In genomic region chr2:11363868-11364564, GRCh38 we compare ENCODE assay signal across 1 cellular context.
TF ChIP-seq lines count a peak whose summit lies in the region.

No MANE protein-coding gene starts in this region.

TF ChIP-seq in HepG2, 621 proteins besides CTCF, POLR2A, EP300 and RAD21 (continues in another document):
- TF ChIP-seq RBM22 (optimal IDR thresholded peaks at IDR 0.05; ENCODE audit: low read length) (peak; percentile 79), ZNF782 (CRISPR knock-in tag; IDR thresholded peaks at IDR 0.05; ENCODE audit: borderline replicate concordance) (0 out of 2 replicates have a peak, but pooled peaks have one; percentile 10), MEIS2 (CRISPR knock-in tag; IDR thresholded peaks at IDR 0.05) (no peak), NR2F1 (CRISPR knock-in tag; IDR thresholded peaks at IDR 0.05) (no peak), ZNF567 (CRISPR knock-in tag; IDR thresholded peaks at IDR 0.05; ENCODE audit: borderline replicate concordance) (0 out of 2 replicates have a peak, but pooled peaks have one; percentile 14), ZNF546 (CRISPR knock-in tag; conservative IDR thresholded peaks at IDR 0.05) (no peak), ZNF562 (CRISPR knock-in tag; IDR thresholded peaks at IDR 0.05; ENCODE audit: borderline replicate concordance) (no peak), GTF3A (CRISPR knock-in tag; conservative IDR thresholded peaks at IDR 0.05) (no peak), BORCS8-MEF2B (CRISPR knock-in tag; IDR thresholded peaks at IDR 0.05) (0 out of 2 replicates have a peak, but pooled peaks have one; percentile 55), ZNF207 (IDR thresholded peaks at IDR 0.05; ENCODE audit: borderline replicate concordance) (no peak), ZFP37 (CRISPR knock-in tag; IDR thresholded peaks at IDR 0.05; ENCODE audit: borderline replicate concordance) (0 out of 2 replicates have a peak, but pooled peaks have one; percentile 52), KDM5B (CRISPR knock-in tag; IDR thresholded peaks at IDR 0.05; ENCODE audit: borderline replicate concordance) (0 out of 2 replicates have a peak, but pooled peaks have one; percentile 2), CEBPZ (IDR thresholded peaks at IDR 0.05; ENCODE audit: low read length) (no peak), THAP11 (CRISPR knock-in tag; IDR thresholded peaks at IDR 0.05) (0 out of 2 replicates have a peak, but pooled peaks have one; percentile 5), POGZ (CRISPR knock-in tag; IDR thresholded peaks at IDR 0.05) (0 out of 2 replicates have a peak, but pooled peaks have one; percentile 15), ZNF281 (CRISPR knock-in tag; IDR thresholded peaks at IDR 0.05; ENCODE audit: borderline replicate concordance) (no peak), ZNF652 (CRISPR knock-in tag; IDR thresholded peaks at IDR 0.05; ENCODE audit: borderline replicate concordance, low read depth) (0 out of 2 replicates have a peak, but pooled peaks have one; percentile 10), EZH2 (conservative IDR thresholded peaks at IDR 0.05; ENCODE audit: low read depth, low read length) (no peak), ZNF362 (CRISPR knock-in tag; IDR thresholded peaks at IDR 0.05; ENCODE audit: borderline replicate concordance) (peak; percentile 89), GATAD2A (CRISPR knock-in tag; IDR thresholded peaks at IDR 0.05) (no peak), ZNF800 (CRISPR knock-in tag; IDR thresholded peaks at IDR 0.05) (no peak), ADNP (CRISPR knock-in tag; IDR thresholded peaks at IDR 0.05) (no peak), TCF7 (IDR thresholded peaks at IDR 0.05; ENCODE audit: low read depth) (0 out of 2 replicates have a peak, but pooled peaks have one; percentile 9), BRD4 (CRISPR knock-in tag; IDR thresholded peaks at IDR 0.05) (peak; percentile 74; the same call in 1 of the 2 replicates), CREM (IDR thresholded peaks at IDR 0.05) (0 out of 2 replicates have a peak, but pooled peaks have one; percentile 5), CREM (CRISPR knock-in tag; IDR thresholded peaks at IDR 0.05) (no peak), NBN (conservative IDR thresholded peaks at IDR 0.05) (no peak), MED1 (CRISPR knock-in tag; IDR thresholded peaks at IDR 0.05) (peak; percentile 21), ZSCAN31 (CRISPR knock-in tag; IDR thresholded peaks at IDR 0.05; ENCODE audit: low read depth) (0 out of 2 replicates have a peak, but pooled peaks have one; percentile 26), GABPB1 (CRISPR knock-in tag; IDR thresholded peaks at IDR 0.05) (0 out of 2 replicates have a peak, but pooled peaks have one; percentile 11), HMG20B (CRISPR knock-in tag; conservative IDR thresholded peaks at IDR 0.05) (0 out of 2 replicates have a peak, but pooled peaks have one; percentile 20), JUN (CRISPR knock-in tag; IDR thresholded peaks at IDR 0.05) (no peak), ZNF768 (CRISPR knock-in tag; IDR thresholded peaks at IDR 0.05) (no peak), ZBTB38 (CRISPR knock-in tag; IDR thresholded peaks at IDR 0.05) (peak; percentile 47; the same call in 1 of the 2 replicates), ZNF44 (CRISPR knock-in tag; IDR thresholded peaks at IDR 0.05) (0 out of 2 replicates have a peak, but pooled peaks have one; percentile 9), MTF2 (CRISPR knock-in tag; IDR thresholded peaks at IDR 0.05; ENCODE audit: borderline replicate concordance) (0 out of 2 replicates have a peak, but pooled peaks have one; percentile 40), ZNF746 (CRISPR knock-in tag; IDR thresholded peaks at IDR 0.05) (no peak), RXRA (CRISPR knock-in tag; IDR thresholded peaks at IDR 0.05) (peak; percentile 52; the same call in 1 of the 2 replicates), ZFX (CRISPR knock-in tag; IDR thresholded peaks at IDR 0.05; ENCODE audit: low read depth) (peak; percentile 41), ZIK1 (CRISPR knock-in tag; IDR thresholded peaks at IDR 0.05; ENCODE audit: borderline replicate concordance, low read depth) (0 out of 2 replicates have a peak, but pooled peaks have one; percentile 41), ZNF713 (CRISPR knock-in tag; IDR thresholded peaks at IDR 0.05) (no peak), ZNF792 (CRISPR knock-in tag; IDR thresholded peaks at IDR 0.05) (0 out of 2 replicates have a peak, but pooled peaks have one; percentile 56)
- TF ChIP-seq, protein P1, sequence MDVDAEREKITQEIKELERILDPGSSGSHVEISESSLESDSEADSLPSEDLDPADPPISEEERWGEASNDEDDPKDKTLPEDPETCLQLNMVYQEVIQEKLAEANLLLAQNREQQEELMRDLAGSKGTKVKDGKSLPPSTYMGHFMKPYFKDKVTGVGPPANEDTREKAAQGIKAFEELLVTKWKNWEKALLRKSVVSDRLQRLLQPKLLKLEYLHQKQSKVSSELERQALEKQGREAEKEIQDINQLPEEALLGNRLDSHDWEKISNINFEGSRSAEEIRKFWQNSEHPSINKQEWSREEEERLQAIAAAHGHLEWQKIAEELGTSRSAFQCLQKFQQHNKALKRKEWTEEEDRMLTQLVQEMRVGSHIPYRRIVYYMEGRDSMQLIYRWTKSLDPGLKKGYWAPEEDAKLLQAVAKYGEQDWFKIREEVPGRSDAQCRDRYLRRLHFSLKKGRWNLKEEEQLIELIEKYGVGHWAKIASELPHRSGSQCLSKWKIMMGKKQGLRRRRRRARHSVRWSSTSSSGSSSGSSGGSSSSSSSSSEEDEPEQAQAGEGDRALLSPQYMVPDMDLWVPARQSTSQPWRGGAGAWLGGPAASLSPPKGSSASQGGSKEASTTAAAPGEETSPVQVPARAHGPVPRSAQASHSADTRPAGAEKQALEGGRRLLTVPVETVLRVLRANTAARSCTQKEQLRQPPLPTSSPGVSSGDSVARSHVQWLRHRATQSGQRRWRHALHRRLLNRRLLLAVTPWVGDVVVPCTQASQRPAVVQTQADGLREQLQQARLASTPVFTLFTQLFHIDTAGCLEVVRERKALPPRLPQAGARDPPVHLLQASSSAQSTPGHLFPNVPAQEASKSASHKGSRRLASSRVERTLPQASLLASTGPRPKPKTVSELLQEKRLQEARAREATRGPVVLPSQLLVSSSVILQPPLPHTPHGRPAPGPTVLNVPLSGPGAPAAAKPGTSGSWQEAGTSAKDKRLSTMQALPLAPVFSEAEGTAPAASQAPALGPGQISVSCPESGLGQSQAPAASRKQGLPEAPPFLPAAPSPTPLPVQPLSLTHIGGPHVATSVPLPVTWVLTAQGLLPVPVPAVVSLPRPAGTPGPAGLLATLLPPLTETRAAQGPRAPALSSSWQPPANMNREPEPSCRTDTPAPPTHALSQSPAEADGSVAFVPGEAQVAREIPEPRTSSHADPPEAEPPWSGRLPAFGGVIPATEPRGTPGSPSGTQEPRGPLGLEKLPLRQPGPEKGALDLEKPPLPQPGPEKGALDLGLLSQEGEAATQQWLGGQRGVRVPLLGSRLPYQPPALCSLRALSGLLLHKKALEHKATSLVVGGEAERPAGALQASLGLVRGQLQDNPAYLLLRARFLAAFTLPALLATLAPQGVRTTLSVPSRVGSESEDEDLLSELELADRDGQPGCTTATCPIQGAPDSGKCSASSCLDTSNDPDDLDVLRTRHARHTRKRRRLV (CRISPR knock-in tag; IDR thresholded peaks at IDR 0.05) = no peak
- TF ChIP-seq, protein P2, sequence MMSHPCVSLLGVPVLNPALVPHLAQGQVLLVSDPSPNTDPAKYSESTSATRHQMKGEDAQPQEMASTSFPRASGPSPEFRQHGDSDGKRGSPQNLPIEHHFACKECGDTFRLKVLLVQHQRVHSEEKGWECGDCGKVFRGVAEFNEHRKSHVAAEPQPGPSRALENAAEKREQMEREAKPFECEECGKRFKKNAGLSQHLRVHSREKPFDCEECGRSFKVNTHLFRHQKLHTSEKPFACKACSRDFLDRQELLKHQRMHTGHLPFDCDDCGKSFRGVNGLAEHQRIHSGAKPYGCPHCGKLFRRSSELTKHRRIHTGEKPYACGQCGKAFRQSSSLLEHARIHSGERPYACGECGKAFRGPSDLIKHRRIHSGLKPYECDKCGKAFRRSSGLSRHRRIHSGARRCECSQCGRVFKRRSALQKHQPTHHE (CRISPR knock-in tag; IDR thresholded peaks at IDR 0.05; ENCODE audit: borderline replicate concordance) = 0 out of 2 replicates have a peak, but pooled peaks have one; percentile 10
- TF ChIP-seq, protein P3, sequence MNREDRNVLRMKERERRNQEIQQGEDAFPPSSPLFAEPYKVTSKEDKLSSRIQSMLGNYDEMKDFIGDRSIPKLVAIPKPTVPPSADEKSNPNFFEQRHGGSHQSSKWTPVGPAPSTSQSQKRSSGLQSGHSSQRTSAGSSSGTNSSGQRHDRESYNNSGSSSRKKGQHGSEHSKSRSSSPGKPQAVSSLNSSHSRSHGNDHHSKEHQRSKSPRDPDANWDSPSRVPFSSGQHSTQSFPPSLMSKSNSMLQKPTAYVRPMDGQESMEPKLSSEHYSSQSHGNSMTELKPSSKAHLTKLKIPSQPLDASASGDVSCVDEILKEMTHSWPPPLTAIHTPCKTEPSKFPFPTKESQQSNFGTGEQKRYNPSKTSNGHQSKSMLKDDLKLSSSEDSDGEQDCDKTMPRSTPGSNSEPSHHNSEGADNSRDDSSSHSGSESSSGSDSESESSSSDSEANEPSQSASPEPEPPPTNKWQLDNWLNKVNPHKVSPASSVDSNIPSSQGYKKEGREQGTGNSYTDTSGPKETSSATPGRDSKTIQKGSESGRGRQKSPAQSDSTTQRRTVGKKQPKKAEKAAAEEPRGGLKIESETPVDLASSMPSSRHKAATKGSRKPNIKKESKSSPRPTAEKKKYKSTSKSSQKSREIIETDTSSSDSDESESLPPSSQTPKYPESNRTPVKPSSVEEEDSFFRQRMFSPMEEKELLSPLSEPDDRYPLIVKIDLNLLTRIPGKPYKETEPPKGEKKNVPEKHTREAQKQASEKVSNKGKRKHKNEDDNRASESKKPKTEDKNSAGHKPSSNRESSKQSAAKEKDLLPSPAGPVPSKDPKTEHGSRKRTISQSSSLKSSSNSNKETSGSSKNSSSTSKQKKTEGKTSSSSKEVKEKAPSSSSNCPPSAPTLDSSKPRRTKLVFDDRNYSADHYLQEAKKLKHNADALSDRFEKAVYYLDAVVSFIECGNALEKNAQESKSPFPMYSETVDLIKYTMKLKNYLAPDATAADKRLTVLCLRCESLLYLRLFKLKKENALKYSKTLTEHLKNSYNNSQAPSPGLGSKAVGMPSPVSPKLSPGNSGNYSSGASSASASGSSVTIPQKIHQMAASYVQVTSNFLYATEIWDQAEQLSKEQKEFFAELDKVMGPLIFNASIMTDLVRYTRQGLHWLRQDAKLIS (CRISPR knock-in tag; IDR thresholded peaks at IDR 0.05) = 0 out of 2 replicates have a peak, but pooled peaks have one; percentile 43
